In genomic region chrX:46978341-46979291, GRCh38 we compare ENCODE assay signal across 8 cellular contexts.
A peak's percentile ranks its signal among the peaks of the same experiment; 100 is the strongest.
DNase-seq lines count a peak whose midpoint lies in the region; ATAC-seq and TF ChIP-seq lines count a peak whose summit lies in the region.

No MANE protein-coding gene starts in this region.

- TF ChIP-seq CTCF in AG09319 (IDR thresholded peaks at IDR 0.05; ENCODE audit: low read depth, low read length) (peak; percentile 63), astrocyte of the cerebellum (IDR thresholded peaks at IDR 0.05; ENCODE audit: low read depth, low read length, missing control alignments) (peak; percentile 54)

- DNase-seq in AG09319 (ENCODE audit: extremely low read depth, low read depth) (peak; percentile 44), NCI-H128 (lab: John Stamatoyannopoulos, UW; ENCODE audit: unreplicated experiment) (peak; percentile 17), T-helper 9 cell (peak; percentile 69), astrocyte of the cerebellum (ENCODE audit: low read depth) (peak; percentile 34), iPS-NIHi11 (ENCODE audit: low spot score) (peak; percentile 35)
- peak; percentile 62 to 66 for DNase-seq in stimulated activated CD4-positive, alpha-beta T cell treated with anti-CD3 and anti-CD28 coated beads, Interleukin-1b, Interleukin-23, amount 100 ng/mL, for 4 hours (ENCODE audit: low read depth in 2 of 2)

- ATAC-seq in GM19324 (IDR thresholded peaks at IDR 0.05; ENCODE audit: low FRiP score, unreplicated experiment) = peak; percentile 62
- no peak for ATAC-seq in HG03521 (IDR thresholded peaks at IDR 0.05; ENCODE audit: unreplicated experiment)

- in situ Hi-C loops in astrocyte of the cerebellum (cut with HindIII; ENCODE audit: low sequenced_read_pairs) = no loop called here

- H3K4me3 ChIP-seq in astrocyte of the cerebellum (ENCODE audit: low read depth, low read length) = no peak overlapping the region

Comparison
In these comparisons a context has a peak if more than half of its experiments do, and no peak if none do; other contexts are left out.
1. DNase-seq: peak in every context shown above with its lines; median percentile 69 in T-helper 9 cell; 64 in stimulated activated CD4-positive, alpha-beta T cell treated with anti-CD3 and anti-CD28 coated beads, Interleukin-1b, Interleukin-23, amount 100 ng/mL, for 4 hours; 44 in AG09319; 35 in iPS-NIHi11; 34 in astrocyte of the cerebellum; 17 in NCI-H128.